22 cellular contexts compared by ENCODE assay signal in genomic region chr11:76047231-76047630, GRCh38.
"Had no signal": no experiment of that assay in that cellular context is flagged by ENCODE, and none has a peak within 500 bp of the region (broad histone marks: within the 10 kb centered on the region; RNA-seq: fewer than 3 reads in every experiment).

No MANE protein-coding gene starts in this region.

- H3K4me3 ChIP-seq: dorsolateral prefrontal cortex, lung, sigmoid colon, thyroid gland had no signal

- H3K4me1 ChIP-seq: thyroid gland had no signal

- H3K9me3 ChIP-seq: neutrophil, thyroid gland had no signal

- H3K4me3 Mint-ChIP-seq: activated naive CD8-positive, alpha-beta T cell; natural killer cell treated with Interleukin-12 subunit alpha and Interleukin-12 subunit beta and Interleukin-15 and Interleukin-18, amount 100 ng/mL, for 72 hours; T-helper 2 cell treated with Interferon-gamma antibody and Interleukin-4, amounts not matched to agents 5 μg/mL and 100 μg/mL, for 36 hours had no signal

- H3K9me3 Mint-ChIP-seq: natural killer cell treated with Interleukin-12 subunit alpha and Interleukin-12 subunit beta and Interleukin-15 and Interleukin-18, amount 100 ng/mL, for 72 hours had no signal

- H3K36me3 ChIP-seq: neutrophil, sigmoid colon, thyroid gland had no signal

- H3K36me3 Mint-ChIP-seq: natural killer cell treated with Interleukin-12 subunit alpha and Interleukin-12 subunit beta and Interleukin-15 and Interleukin-18, amount 100 ng/mL, for 72 hours had no signal

- H3K27me3 ChIP-seq: dorsolateral prefrontal cortex, neutrophil, sigmoid colon, spleen, thyroid gland had no signal

- H3K27ac ChIP-seq: dorsolateral prefrontal cortex, epithelial cell of prostate, neutrophil, sigmoid colon, thyroid gland had no signal

- FAIRE-seq: colon, frontal cortex, kidney, TTC549, urothelium cell line had no signal

- H3K27ac Mint-ChIP-seq: activated naive CD8-positive, alpha-beta T cell; natural killer cell treated with Interleukin-12 subunit alpha and Interleukin-12 subunit beta and Interleukin-15 and Interleukin-18, amount 100 ng/mL, for 72 hours; T-helper 2 cell treated with Interferon-gamma antibody and Interleukin-4, amounts not matched to agents 5 μg/mL and 100 μg/mL, for 36 hours had no signal

- H3K4me1 Mint-ChIP-seq: brain had no signal

- DNase-seq: activated CD4-positive, alpha-beta T cell treated with anti-CD3 and anti-CD28 coated beads, Interleukin-2, amount 50 U/mL, for 48 hours; activated T-cell treated with anti-CD3 and anti-CD28 coated beads for 4 hours; amygdala; caudate nucleus; dorsolateral prefrontal cortex; head of caudate nucleus; kidney; sigmoid colon; spleen; stimulated activated naive CD4-positive, alpha-beta T cell; thyroid gland had no signal

- H3K27me3 Mint-ChIP-seq: activated naive CD8-positive, alpha-beta T cell; natural killer cell treated with Interleukin-12 subunit alpha and Interleukin-12 subunit beta and Interleukin-15 and Interleukin-18, amount 100 ng/mL, for 72 hours had no signal
